ENCODE assay signal across 1 cellular context in genomic region chr6:111870751-111871064, GRCh38.
TF ChIP-seq lines count a peak whose summit lies in the region.

No MANE protein-coding gene starts in this region.

TF ChIP-seq in HepG2, 621 proteins besides CTCF, POLR2A, EP300 and RAD21 (continues in another document):
- TF ChIP-seq ZBTB49 (CRISPR knock-in tag; IDR thresholded peaks at IDR 0.05; ENCODE audit: borderline replicate concordance) (no peak), ZBTB43 (CRISPR knock-in tag; conservative IDR thresholded peaks at IDR 0.05) (peak; percentile 94), ZNF772 (CRISPR knock-in tag; IDR thresholded peaks at IDR 0.05) (no peak), ZBTB34 (CRISPR knock-in tag; IDR thresholded peaks at IDR 0.05) (no peak), ZNF33A (CRISPR knock-in tag; IDR thresholded peaks at IDR 0.05; ENCODE audit: borderline replicate concordance) (no peak), ETS1 (CRISPR knock-in tag; IDR thresholded peaks at IDR 0.05) (no peak), ZSCAN5A (CRISPR knock-in tag; IDR thresholded peaks at IDR 0.05; ENCODE audit: borderline replicate concordance) (no peak), ELF3 (CRISPR knock-in tag; IDR thresholded peaks at IDR 0.05) (0 out of 2 replicates have a peak, but pooled peaks have one; percentile 4), YY1 (IDR thresholded peaks at IDR 0.05; ENCODE audit: insufficient read depth, insufficient replicate concordance, low read depth, low read length) (no peak), GLI4 (CRISPR knock-in tag; IDR thresholded peaks at IDR 0.05; ENCODE audit: borderline replicate concordance) (no peak), ZNF574 (CRISPR knock-in tag; IDR thresholded peaks at IDR 0.05) (no peak), ZNF17 (CRISPR knock-in tag; IDR thresholded peaks at IDR 0.05) (no peak), SOX13 (IDR thresholded peaks at IDR 0.05) (no peak), SOX13 (CRISPR knock-in tag; conservative IDR thresholded peaks at IDR 0.05 in 1 of 2, IDR thresholded peaks at IDR 0.05 in 1 of 2) (peak in 1 of 2 experiments; percentile 56; a peak in 1 of 4 replicates), NR3C1 (CRISPR knock-in tag; IDR thresholded peaks at IDR 0.05) (no peak), SAP130 (CRISPR knock-in tag; IDR thresholded peaks at IDR 0.05; ENCODE audit: low read depth) (peak; percentile 16; the same call in 1 of the 2 replicates), ZNF232 (CRISPR knock-in tag; IDR thresholded peaks at IDR 0.05; ENCODE audit: borderline replicate concordance) (no peak), HES4 (CRISPR knock-in tag; IDR thresholded peaks at IDR 0.05; ENCODE audit: borderline replicate concordance) (no peak), ATF7 (IDR thresholded peaks at IDR 0.05) (no peak), ATF7 (CRISPR knock-in tag; IDR thresholded peaks at IDR 0.05) (no peak), ZNF572 (CRISPR knock-in tag; IDR thresholded peaks at IDR 0.05) (no peak), RFXAP (CRISPR knock-in tag; IDR thresholded peaks at IDR 0.05; ENCODE audit: borderline replicate concordance) (no peak), ZSCAN20 (CRISPR knock-in tag; IDR thresholded peaks at IDR 0.05; ENCODE audit: borderline replicate concordance) (no peak), ZNF792 (CRISPR knock-in tag; IDR thresholded peaks at IDR 0.05) (no peak), ZNF766 (CRISPR knock-in tag; IDR thresholded peaks at IDR 0.05; ENCODE audit: borderline replicate concordance) (no peak), SOX5 (CRISPR knock-in tag; IDR thresholded peaks at IDR 0.05; ENCODE audit: borderline replicate concordance) (0 out of 2 replicates have a peak, but pooled peaks have one; percentile 10), ZNF567 (CRISPR knock-in tag; IDR thresholded peaks at IDR 0.05; ENCODE audit: borderline replicate concordance) (no peak), ZNF761 (CRISPR knock-in tag; conservative IDR thresholded peaks at IDR 0.05) (no peak), NONO (IDR thresholded peaks at IDR 0.05) (no peak), NONO (CRISPR knock-in tag; conservative IDR thresholded peaks at IDR 0.05) (no peak), TEAD2 (CRISPR knock-in tag; IDR thresholded peaks at IDR 0.05) (no peak), TBP (CRISPR knock-in tag; IDR thresholded peaks at IDR 0.05) (no peak), TRIM22 (IDR thresholded peaks at IDR 0.05) (no peak), LRRFIP1 (CRISPR knock-in tag; conservative IDR thresholded peaks at IDR 0.05) (no peak), ZUFSP (CRISPR knock-in tag; IDR thresholded peaks at IDR 0.05; ENCODE audit: borderline replicate concordance) (no peak), RFX3 (CRISPR knock-in tag; IDR thresholded peaks at IDR 0.05) (no peak), ZFYVE20 (CRISPR knock-in tag; IDR thresholded peaks at IDR 0.05; ENCODE audit: borderline replicate concordance, low read depth) (no peak)
- TF ChIP-seq, protein P1, sequence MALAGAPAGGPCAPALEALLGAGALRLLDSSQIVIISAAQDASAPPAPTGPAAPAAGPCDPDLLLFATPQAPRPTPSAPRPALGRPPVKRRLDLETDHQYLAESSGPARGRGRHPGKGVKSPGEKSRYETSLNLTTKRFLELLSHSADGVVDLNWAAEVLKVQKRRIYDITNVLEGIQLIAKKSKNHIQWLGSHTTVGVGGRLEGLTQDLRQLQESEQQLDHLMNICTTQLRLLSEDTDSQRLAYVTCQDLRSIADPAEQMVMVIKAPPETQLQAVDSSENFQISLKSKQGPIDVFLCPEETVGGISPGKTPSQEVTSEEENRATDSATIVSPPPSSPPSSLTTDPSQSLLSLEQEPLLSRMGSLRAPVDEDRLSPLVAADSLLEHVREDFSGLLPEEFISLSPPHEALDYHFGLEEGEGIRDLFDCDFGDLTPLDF (CRISPR knock-in tag; IDR thresholded peaks at IDR 0.05): no peak
- TF ChIP-seq, protein P2, sequence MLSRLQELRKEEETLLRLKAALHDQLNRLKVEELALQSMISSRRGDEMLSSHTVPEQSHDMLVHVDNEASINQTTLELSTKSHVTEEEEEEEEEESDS (CRISPR knock-in tag; IDR thresholded peaks at IDR 0.05; ENCODE audit: borderline replicate concordance): no peak
- TF ChIP-seq, protein P3, sequence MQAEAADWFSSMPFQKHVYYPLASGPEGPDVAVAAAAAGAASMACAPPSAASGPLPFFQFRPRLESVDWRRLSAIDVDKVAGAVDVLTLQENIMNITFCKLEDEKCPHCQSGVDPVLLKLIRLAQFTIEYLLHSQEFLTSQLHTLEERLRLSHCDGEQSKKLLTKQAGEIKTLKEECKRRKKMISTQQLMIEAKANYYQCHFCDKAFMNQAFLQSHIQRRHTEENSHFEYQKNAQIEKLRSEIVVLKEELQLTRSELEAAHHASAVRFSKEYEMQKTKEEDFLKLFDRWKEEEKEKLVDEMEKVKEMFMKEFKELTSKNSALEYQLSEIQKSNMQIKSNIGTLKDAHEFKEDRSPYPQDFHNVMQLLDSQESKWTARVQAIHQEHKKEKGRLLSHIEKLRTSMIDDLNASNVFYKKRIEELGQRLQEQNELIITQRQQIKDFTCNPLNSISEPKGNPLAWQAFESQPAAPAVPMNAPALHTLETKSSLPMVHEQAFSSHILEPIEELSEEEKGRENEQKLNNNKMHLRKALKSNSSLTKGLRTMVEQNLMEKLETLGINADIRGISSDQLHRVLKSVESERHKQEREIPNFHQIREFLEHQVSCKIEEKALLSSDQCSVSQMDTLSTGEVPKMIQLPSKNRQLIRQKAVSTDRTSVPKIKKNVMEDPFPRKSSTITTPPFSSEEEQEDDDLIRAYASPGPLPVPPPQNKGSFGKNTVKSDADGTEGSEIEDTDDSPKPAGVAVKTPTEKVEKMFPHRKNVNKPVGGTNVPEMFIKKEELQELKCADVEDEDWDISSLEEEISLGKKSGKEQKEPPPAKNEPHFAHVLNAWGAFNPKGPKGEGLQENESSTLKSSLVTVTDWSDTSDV (CRISPR knock-in tag; IDR thresholded peaks at IDR 0.05): no peak
